Comparison of ENCODE assay signal across 8 cellular contexts in the genomic region with DNA sequence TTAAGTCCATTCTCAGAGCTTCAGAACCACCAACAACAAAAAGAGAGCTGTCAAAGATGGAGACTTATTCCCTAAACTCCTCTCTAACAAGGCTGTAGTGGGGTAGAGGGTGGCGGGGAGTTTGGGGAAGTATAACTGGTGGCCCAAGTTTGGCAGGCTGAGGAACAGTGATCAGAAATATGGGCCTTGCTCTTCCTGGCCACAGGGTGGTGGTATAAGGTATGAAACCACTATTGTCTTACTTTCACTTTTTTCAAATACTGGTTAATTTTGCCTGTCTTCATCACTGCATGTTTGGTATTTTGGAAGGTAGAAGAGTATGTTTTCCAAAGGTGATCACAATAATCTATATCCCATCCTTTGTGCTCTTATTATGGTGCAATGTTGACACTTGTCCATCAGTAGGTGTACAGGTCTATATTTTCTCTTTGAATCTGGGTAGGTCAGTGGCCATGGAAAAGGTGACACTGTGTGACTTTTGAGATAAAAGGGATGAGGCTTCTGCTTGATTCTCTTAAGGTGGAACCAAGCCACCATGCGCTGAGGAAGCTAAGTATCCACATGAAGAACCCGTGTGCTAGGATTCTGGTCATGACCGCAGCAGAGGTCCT. TPM values are rescaled to one million over a fixed set of nuclear protein-coding genes. Genes with fewer than 3 reads are reported as not detected.
DNase-seq lines count a peak whose midpoint lies in the region; ATAC-seq, FAIRE-seq and TF ChIP-seq lines count a peak whose summit lies in the region.

No MANE protein-coding gene starts in this region.

- RAD21 ChIA-PET in HCT116 (lab: Charles Lee; ENCODE audit: low non-redundant PET in 1 of 2, low total read pairs in 2 of 2, uncharacterized antibody in 2 of 2, unreplicated experiment in 2 of 2): no interaction called here

- H4K20me1 ChIP-seq in HCT116 (ENCODE audit: insufficient read depth): no peaks in the 10 kb centered on the region

- no peaks in the 10 kb centered on the region for H3K9me3 ChIP-seq in A549
- no peaks in the 10 kb centered on the region for H3K9me3 ChIP-seq in HCT116 (ENCODE audit: control insufficient read depth in 1 of 2, insufficient read depth in 1 of 2, low read depth in 1 of 2, low read length in 2 of 2)

- H3K4me2 ChIP-seq in A549 (no peak overlapping the region), HCT116 (ENCODE audit: low read length) (no peak overlapping the region)

- intact Hi-C loops in HCT116 (cut with micrococcal nuclease): no loop called here

- no peaks in the 10 kb centered on the region for H3K79me2 ChIP-seq in HCT116 (ENCODE audit: insufficient read depth, low read length)

- H3K4me1 ChIP-seq in A549 (no peaks in the 10 kb centered on the region), HCT116 (ENCODE audit: control insufficient read depth in 1 of 2, insufficient read depth in 2 of 2, low read length in 2 of 2) (no peaks in the 10 kb centered on the region)

- peak in 1 of 2 experiments; percentile 31; a peak in 2 of 5 replicates for TF ChIP-seq RAD21 in A549 (conservative IDR thresholded peaks at IDR 0.05 in 1 of 2, IDR thresholded peaks at IDR 0.05 in 1 of 2)
- TF ChIP-seq RAD21 in HCT116 (IDR thresholded peaks at IDR 0.05; ENCODE audit: low read depth): peak; percentile 23; the same call in 1 of the 2 replicates

- ATAC-seq in A549: peak; percentile 56 to 71; a peak in 4 of 6 replicates
- peak; percentile 84 for ATAC-seq in HCT116
- ATAC-seq in central memory CD8-positive, alpha-beta T cell (replicated peaks; ENCODE audit: extremely low read depth, poor library complexity, severe bottlenecking): peak; percentile 43

- no peak overlapping the region for H3K27ac ChIP-seq in A549
- no peak overlapping the region for H3K27ac ChIP-seq in HCT116 (ENCODE audit: low read depth, low read length)
- H3K27ac ChIP-seq in coronary artery: no peak overlapping the region

- CTCF ChIA-PET in A549 (lab: Yijun Ruan, JAX): interaction anchor here (1.9 kb wide), 1 partner anchor 31 kb away, joined by 5 read pairs; no protein-coding TSS in a partner anchor
- CTCF ChIA-PET in HCT116 (lab: Charles Lee): interaction anchor here (0.5 kb wide), 1 partner anchor 10 kb away, joined by 5 read pairs; no protein-coding TSS in a partner anchor

- TF ChIP-seq EP300 in A549 (IDR thresholded peaks at IDR 0.05): no peak

- DNase-seq in A549 (ENCODE audit: low read depth in 1 of 2, low spot score in 1 of 2): peak in 1 of 2 experiments; percentile 12
- DNase-seq in HCT116 (ENCODE audit: low read depth, low spot score): no peak
- peak; percentile 2 for DNase-seq in M059J (ENCODE audit: low read depth)
- DNase-seq in central memory CD8-positive, alpha-beta T cell (ENCODE audit: low spot score in 2 of 2): no peak
- DNase-seq in renal cortical epithelial cell (ENCODE audit: low read depth): peak; percentile 16
- no peak for DNase-seq in coronary artery (ENCODE audit: low spot score)
- no peak for DNase-seq in G401 (ENCODE audit: low spot score)

- no peak overlapping the region for H3K4me3 Mint-ChIP-seq in central memory CD8-positive, alpha-beta T cell

- TF ChIP-seq CTCF in A549 (IDR thresholded peaks at IDR 0.05) (no peak; the same call in 2 of the 3 replicates), GM12874 (IDR thresholded peaks at IDR 0.05; ENCODE audit: insufficient read depth, low read depth, low read length) (peak; percentile 75), HCT116 (IDR thresholded peaks at IDR 0.05 in 2 of 3, conservative IDR thresholded peaks at IDR 0.05 in 1 of 3; ENCODE audit: borderline replicate concordance in 1 of 3, insufficient read depth in 1 of 3, low read depth in 2 of 3, low read length in 2 of 3) (peak in 2 of 3 experiments; percentile 55 to 64; a peak in 4 of 6 replicates), coronary artery (IDR thresholded peaks at IDR 0.05) (no peak)

- 63% methylated on average over 4 of the region's 4 CpGs for WGBS in A549 (ENCODE audit: missing lambda C conversion rate)

- no peak for TF ChIP-seq POLR2A in A549 (IDR thresholded peaks at IDR 0.05; ENCODE audit: low read length)
- TF ChIP-seq POLR2A in HCT116 (IDR thresholded peaks at IDR 0.05; ENCODE audit: borderline replicate concordance, extremely low read depth, insufficient read depth, insufficient read length): no peak

- H3K4me1 Mint-ChIP-seq in central memory CD8-positive, alpha-beta T cell: peaks cover 6% of the 10 kb centered on the region

- peaks cover 2% of the 10 kb centered on the region for H3K36me3 Mint-ChIP-seq in central memory CD8-positive, alpha-beta T cell (ENCODE audit: insufficient read depth)

- no peak overlapping the region for H3K9ac ChIP-seq in HCT116 (ENCODE audit: low read length)

- peaks cover 3% of the 10 kb centered on the region for H3K27me3 ChIP-seq in HCT116 (ENCODE audit: insufficient read depth, low read length)

- no peak overlapping the region for H3K27ac Mint-ChIP-seq in central memory CD8-positive, alpha-beta T cell (ENCODE audit: low read depth)

- no peaks in the 10 kb centered on the region; a peak in 1 of 4 replicates for H3K36me3 ChIP-seq in HCT116 (ENCODE audit: control insufficient read depth in 1 of 2, insufficient read depth in 2 of 2, low read length in 2 of 2)

- H3K9me3 Mint-ChIP-seq in central memory CD8-positive, alpha-beta T cell: no peaks in the 10 kb centered on the region

- H2AFZ ChIP-seq in HCT116 (ENCODE audit: low read depth, low read length, poor library complexity, severe bottlenecking): no peak overlapping the region

- FAIRE-seq in A549 (lab: Jason Lieb, UNC): no peak

- no peaks in the 10 kb centered on the region for H3K9me2 ChIP-seq in HCT116 (ENCODE audit: insufficient read depth)

- BruUV-seq in HCT116 (replicated peaks; lab: Mats Ljungman, UMichigan): no TSS peak

- no peak overlapping the region for H3K4me3 ChIP-seq in A549
- no peak overlapping the region for H3K4me3 ChIP-seq in HCT116 (replicated peaks in 1 of 2; ENCODE audit: low read depth in 1 of 2, low read length in 2 of 2)
- no peak overlapping the region for H3K4me3 ChIP-seq in coronary artery

- in situ Hi-C loops in G401 (cut with HindIII; ENCODE audit: low sequenced_read_pairs): no loop called here

- peaks cover 24% of the 10 kb centered on the region for H3K27me3 Mint-ChIP-seq in central memory CD8-positive, alpha-beta T cell

- POLR2A ChIA-PET in A549 (lab: Yijun Ruan, JAX) (no interaction called here), HCT116 (lab: Charles Lee) (no interaction called here)

TF ChIP-seq in A549, 52 proteins besides CTCF, POLR2A, EP300 and RAD21 (continues in another document):
- no peak for TF ChIP-seq JUN (IDR thresholded peaks at IDR 0.05)
- TF ChIP-seq CBX2 (IDR thresholded peaks at IDR 0.05; ENCODE audit: borderline replicate concordance, low read depth): no peak
- no peak for TF ChIP-seq ZNF302 (CRISPR knock-in tag; IDR thresholded peaks at IDR 0.05)
- TF ChIP-seq, protein P1, sequence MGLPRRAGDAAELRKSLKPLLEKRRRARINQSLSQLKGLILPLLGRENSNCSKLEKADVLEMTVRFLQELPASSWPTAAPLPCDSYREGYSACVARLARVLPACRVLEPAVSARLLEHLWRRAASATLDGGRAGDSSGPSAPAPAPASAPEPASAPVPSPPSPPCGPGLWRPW (IDR thresholded peaks at IDR 0.05): no peak
- TF ChIP-seq BHLHE40 (IDR thresholded peaks at IDR 0.05; ENCODE audit: low read depth, low read length): no peak
- TF ChIP-seq ESRRA (IDR thresholded peaks at IDR 0.05; ENCODE audit: borderline replicate concordance, low read length): no peak
- no peak for TF ChIP-seq HOXB13 (CRISPR knock-in tag; IDR thresholded peaks at IDR 0.05; ENCODE audit: low read depth)
- TF ChIP-seq MYC (IDR thresholded peaks at IDR 0.05; ENCODE audit: borderline replicate concordance, low read length): no peak
- no peak for TF ChIP-seq ZSCAN20 (CRISPR knock-in tag; IDR thresholded peaks at IDR 0.05)

TF ChIP-seq in HCT116, 20 proteins besides CTCF, POLR2A, EP300 and RAD21 (continues in another document):
- TF ChIP-seq, protein P2, sequence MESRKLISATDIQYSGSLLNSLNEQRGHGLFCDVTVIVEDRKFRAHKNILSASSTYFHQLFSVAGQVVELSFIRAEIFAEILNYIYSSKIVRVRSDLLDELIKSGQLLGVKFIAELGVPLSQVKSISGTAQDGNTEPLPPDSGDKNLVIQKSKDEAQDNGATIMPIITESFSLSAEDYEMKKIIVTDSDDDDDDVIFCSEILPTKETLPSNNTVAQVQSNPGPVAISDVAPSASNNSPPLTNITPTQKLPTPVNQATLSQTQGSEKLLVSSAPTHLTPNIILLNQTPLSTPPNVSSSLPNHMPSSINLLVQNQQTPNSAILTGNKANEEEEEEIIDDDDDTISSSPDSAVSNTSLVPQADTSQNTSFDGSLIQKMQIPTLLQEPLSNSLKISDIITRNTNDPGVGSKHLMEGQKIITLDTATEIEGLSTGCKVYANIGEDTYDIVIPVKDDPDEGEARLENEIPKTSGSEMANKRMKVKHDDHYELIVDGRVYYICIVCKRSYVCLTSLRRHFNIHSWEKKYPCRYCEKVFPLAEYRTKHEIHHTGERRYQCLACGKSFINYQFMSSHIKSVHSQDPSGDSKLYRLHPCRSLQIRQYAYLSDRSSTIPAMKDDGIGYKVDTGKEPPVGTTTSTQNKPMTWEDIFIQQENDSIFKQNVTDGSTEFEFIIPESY (IDR thresholded peaks at IDR 0.05; ENCODE audit: extremely low read depth, insufficient replicate concordance, low read length): no peak
- TF ChIP-seq FOSL1 (IDR thresholded peaks at IDR 0.05; ENCODE audit: low read depth) (no peak), SP1 (IDR thresholded peaks at IDR 0.05; ENCODE audit: low read depth) (no peak)

RNA-seq across cellular contexts. Expression of a gene that starts 23.2 kb away (rescaled TPM):
- polyA plus RNA-seq in A549 (2011; rRNA removed) (not detected in 2 replicates), A549 (2017; fragmentation: RNase III; extraction: RNeasy Plus Mini Kit Qiagen cat#74134 plus additional on column Dnase treatment) (not detected in 3 replicates)
- polyA plus RNA-seq in A549 (2012; cell fraction: cytosol; rRNA removed): not detected in 2 replicates
- not detected in 2 replicates for polyA plus RNA-seq in A549 (2012; cell fraction: nucleus; rRNA removed)
- not detected in 2 replicates for polyA minus RNA-seq in A549 (2011; rRNA and poly(A)+ RNA removed)
- total RNA-seq in HCT116 (2021; ENCODE audit: unreplicated experiment) (not detected), renal cortical epithelial cell (0.75 TPM in 1 of 2 replicates, not detected in the other)
- not detected in 2 replicates for polyA plus RNA-seq in HCT116 (2012)
- 0.25 TPM in 1 of 2 replicates, not detected in the other for total RNA-seq in M059J (2014; rRNA removed; shearing (Covaris generic))
- total RNA-seq in G401 (2014; rRNA removed; shearing (Covaris generic)): 3.4 and 14.2 TPM in 2 replicates

RNA-seq across cellular contexts. Expression of a gene that starts 27.7 kb away (rescaled TPM):
- polyA plus RNA-seq in A549 (2011; rRNA removed) (5.5 and 7.3 TPM in 2 replicates), A549 (2017; fragmentation: RNase III; extraction: RNeasy Plus Mini Kit Qiagen cat#74134 plus additional on column Dnase treatment) (4.9 to 5.1 TPM (median 4.9 TPM) in 3 replicates)
- 1.3 and 1.5 TPM in 2 replicates for polyA plus RNA-seq in A549 (2012; cell fraction: cytosol; rRNA removed)
- 4.2 and 8.7 TPM in 2 replicates for polyA plus RNA-seq in A549 (2012; cell fraction: nucleus; rRNA removed)
- polyA minus RNA-seq in A549 (2011; rRNA and poly(A)+ RNA removed): 9.1 and 10.8 TPM in 2 replicates
- total RNA-seq in HCT116 (2021; ENCODE audit: unreplicated experiment) (10.3 TPM), renal cortical epithelial cell (5.2 and 10.6 TPM in 2 replicates)
- polyA plus RNA-seq in HCT116 (2012): 0.82 and 0.95 TPM in 2 replicates
- total RNA-seq in M059J (2014; rRNA removed; shearing (Covaris generic)): 0.44 and 0.62 TPM in 2 replicates
- 6.6 and 7.8 TPM in 2 replicates for total RNA-seq in G401 (2014; rRNA removed; shearing (Covaris generic))

Comparison
In these comparisons a context has a peak if more than half of its experiments do, and no peak if none do; other contexts are left out.
1. DNase-seq: peak in M059J (single experiment) and renal cortical epithelial cell (single experiment); none in HCT116 (single experiment), central memory CD8-positive, alpha-beta T cell (0 of 2), coronary artery (single experiment) and G401 (single experiment).
2. CTCF ChIP-seq: peak in GM12874 (single experiment) and HCT116 (2 of 3); none in A549 (single experiment) and coronary artery (single experiment).
3. Peak in every context shown above with its lines, with median percentiles within 50 percentile points of each other: ATAC-seq.